Comparison of ENCODE assay signal across 8 cellular contexts in the genomic region with DNA sequence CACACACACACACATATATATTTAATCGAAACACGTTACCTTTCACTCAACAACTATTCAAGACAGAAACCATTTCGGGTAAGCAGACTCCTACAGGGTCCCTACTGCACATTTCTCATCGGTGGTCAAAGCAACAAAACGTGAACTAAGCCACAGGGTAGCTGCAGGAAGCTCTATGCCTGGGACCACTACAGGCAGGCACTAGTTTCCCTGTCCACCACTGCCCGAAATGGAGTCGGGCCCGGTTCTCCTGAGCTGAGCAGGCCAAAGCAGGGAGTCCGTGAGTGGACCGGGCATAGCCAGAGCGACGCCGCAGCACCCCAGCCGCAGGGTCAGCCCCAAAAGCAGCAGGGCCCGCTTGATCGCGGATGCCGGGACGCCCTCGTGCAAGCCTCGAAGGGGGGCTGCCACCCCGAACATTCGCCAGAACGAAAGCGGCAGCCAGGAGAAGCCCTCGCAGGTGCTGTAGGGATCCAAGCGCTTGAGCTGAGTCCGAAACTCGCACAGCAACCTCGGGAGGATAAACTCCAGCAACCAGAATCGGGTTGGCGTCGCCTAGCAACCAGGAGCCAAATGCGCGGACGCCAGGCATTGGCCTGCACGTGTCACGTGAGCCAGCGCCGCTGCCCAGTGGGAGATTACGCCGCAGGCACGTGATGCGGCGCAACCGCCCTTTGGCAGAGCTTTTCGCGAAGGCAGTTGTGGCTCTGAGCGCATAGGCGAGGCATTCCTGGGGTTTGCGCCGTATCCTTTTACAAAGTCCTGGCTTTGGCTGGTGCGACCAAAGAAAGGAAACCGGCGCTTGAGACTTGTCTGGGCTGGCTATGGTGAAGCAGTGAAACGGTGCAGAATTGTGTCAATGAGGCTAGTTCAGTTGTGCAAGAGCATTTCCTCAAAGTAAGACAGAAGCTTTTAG. TPM values are rescaled to one million over a fixed set of nuclear protein-coding genes. Genes with fewer than 3 reads are reported as not detected.
DNase-seq lines count a peak whose midpoint lies in the region; ATAC-seq, FAIRE-seq and TF ChIP-seq lines count a peak whose summit lies in the region.

No MANE protein-coding gene starts in this region.

- H3F3A ChIP-seq in DOHH2 (ENCODE audit: control insufficient read depth, insufficient read depth), result no peaks in the 10 kb centered on the region

- peak overlapping the region; percentile 9 for H3K27ac Mint-ChIP-seq in activated naive CD4-positive, alpha-beta T cell treated with anti-CD3 and anti-CD28 coated beads, Interleukin-2, amount 10 ng/mL, durations not matched to agents 7 days and 5 days

- FAIRE-seq in frontal cortex (lab: Jason Lieb, UNC), result peak; percentile 6

- H3K27me3 ChIP-seq in DOHH2 (ENCODE audit: control insufficient read depth, low read length), result peaks cover 12% of the 10 kb centered on the region
- no peaks in the 10 kb centered on the region; the same call in 1 of the 2 replicates for H3K27me3 ChIP-seq in MG63
- no peaks in the 10 kb centered on the region for H3K27me3 ChIP-seq in neuron (ENCODE audit: insufficient read depth, low read length)
- H3K27me3 ChIP-seq in stomach, result no peaks in the 10 kb centered on the region

- no peaks in the 10 kb centered on the region for H3K9me3 Mint-ChIP-seq in activated naive CD4-positive, alpha-beta T cell treated with anti-CD3 and anti-CD28 coated beads, Interleukin-2, amount 10 ng/mL, durations not matched to agents 7 days and 5 days

- peaks cover 29% of the 10 kb centered on the region for H3K27me3 Mint-ChIP-seq in activated naive CD4-positive, alpha-beta T cell treated with anti-CD3 and anti-CD28 coated beads, Interleukin-2, amount 10 ng/mL, durations not matched to agents 7 days and 5 days

- no peaks in the 10 kb centered on the region for H3K9me2 ChIP-seq in DOHH2 (replicated peaks; ENCODE audit: control insufficient read depth, low read length)

- DNase-seq in MG63 (peak; percentile 98), SK-N-MC (ENCODE audit: low read depth, low spot score) (peak; percentile 58), frontal cortex (ENCODE audit: low spot score in 2 of 2) (peak; percentile 91 to 97), stomach (peak; percentile 99)
- peak; percentile 97 for DNase-seq in activated naive CD4-positive, alpha-beta T cell treated with anti-CD3 and anti-CD28 coated beads, Interleukin-2, amount 10 ng/mL, durations not matched to agents 7 days and 5 days

- H3K4me3 ChIP-seq in DOHH2 (ENCODE audit: low read length) (peak overlapping the region; percentile 79), MG63 (peak overlapping the region; percentile 80), SK-N-MC (peak overlapping the region; percentile 80), neuron (ENCODE audit: low read length) (peak overlapping the region; percentile 71), stomach (peak overlapping the region; percentile 72 to 88 (median 78))

- H3K4me1 ChIP-seq in DOHH2 (ENCODE audit: control insufficient read depth, low read length), result peaks cover 13% of the 10 kb centered on the region
- H3K4me1 ChIP-seq in neuron (ENCODE audit: insufficient read depth, low read length), result peaks cover 4% of the 10 kb centered on the region
- H3K4me1 ChIP-seq in stomach, result peaks cover 16 to 33% (median 26%) of the 10 kb centered on the region in 4 donors

- H3K27ac ChIP-seq in DOHH2 (ENCODE audit: low read depth, low read length) (no peak overlapping the region), SK-N-MC (no peak overlapping the region), stomach (peak overlapping the region; percentile 86 to 90 (median 89))

- H3K79me2 ChIP-seq in DOHH2 (ENCODE audit: control insufficient read depth, low read length), result no peaks in the 10 kb centered on the region

- peaks cover 4% of the 10 kb centered on the region; the same call in 1 of the 2 replicates for H3K9me3 ChIP-seq in DOHH2 (ENCODE audit: control insufficient read depth, insufficient read depth, low read length)
- no peaks in the 10 kb centered on the region for H3K9me3 ChIP-seq in MG63
- no peaks in the 10 kb centered on the region for H3K9me3 ChIP-seq in SK-N-MC (ENCODE audit: low read depth, low read length)
- no peaks in the 10 kb centered on the region for H3K9me3 ChIP-seq in neuron (ENCODE audit: low read length)
- no peaks in the 10 kb centered on the region for H3K9me3 ChIP-seq in stomach

- TF ChIP-seq EP300 in stomach (IDR thresholded peaks at IDR 0.05), result no peak

- H3K4me1 Mint-ChIP-seq in activated naive CD4-positive, alpha-beta T cell treated with anti-CD3 and anti-CD28 coated beads, Interleukin-2, amount 10 ng/mL, durations not matched to agents 7 days and 5 days, result peaks cover 17% of the 10 kb centered on the region

- H2AFZ ChIP-seq in neuron (ENCODE audit: low read depth, low read length), result peak overlapping the region; percentile 79

- CTCF ChIA-PET in activated naive CD4-positive, alpha-beta T cell treated with anti-CD3 and anti-CD28 coated beads, Interleukin-2, amount 10 ng/mL, durations not matched to agents 7 days and 5 days (lab: Charles Lee), result interaction anchor here (0.6 to 1.7 kb wide), 3 partner anchors 11 to 100 kb away, joined by 3 to 5 read pairs (median 3); no protein-coding TSS in a partner anchor

- WGBS in stomach, 5 donors, result 1 to 2% (median 2%) methylated on average over 40 to 56 of the region's 56 CpGs

- H3K4me2 ChIP-seq in DOHH2 (ENCODE audit: low read length), result peak overlapping the region; percentile 93

- H4K20me1 ChIP-seq in DOHH2 (ENCODE audit: control insufficient read depth, insufficient read depth, low read depth, low read length), result no peaks in the 10 kb centered on the region

- TF ChIP-seq POLR2A in stomach (IDR thresholded peaks at IDR 0.05), result no peak

- intact Hi-C loops in stomach (cut with DNase I; ENCODE audit: low total_unique reads), result no loop called here

- peak overlapping the region; percentile 41 for H3K9ac ChIP-seq in SK-N-MC (ENCODE audit: insufficient read length)

- H3K36me3 Mint-ChIP-seq in activated naive CD4-positive, alpha-beta T cell treated with anti-CD3 and anti-CD28 coated beads, Interleukin-2, amount 10 ng/mL, durations not matched to agents 7 days and 5 days, result no peaks in the 10 kb centered on the region

- TF ChIP-seq CTCF in DOHH2 (IDR thresholded peaks at IDR 0.05; ENCODE audit: low read depth, low read length, poor library complexity, severe bottlenecking), result no peak
- peak in 1 of 7 experiments; percentile 8 for TF ChIP-seq CTCF in stomach (IDR thresholded peaks at IDR 0.05)

- no peaks in the 10 kb centered on the region for H3K36me3 ChIP-seq in DOHH2 (ENCODE audit: control insufficient read depth, low read length)
- H3K36me3 ChIP-seq in MG63, result no peaks in the 10 kb centered on the region
- H3K36me3 ChIP-seq in SK-N-MC (ENCODE audit: insufficient read depth, low read length), result no peaks in the 10 kb centered on the region
- H3K36me3 ChIP-seq in neuron (ENCODE audit: insufficient read depth, low read length), result no peaks in the 10 kb centered on the region
- no peaks in the 10 kb centered on the region for H3K36me3 ChIP-seq in stomach

- H3K4me3 Mint-ChIP-seq in activated naive CD4-positive, alpha-beta T cell treated with anti-CD3 and anti-CD28 coated beads, Interleukin-2, amount 10 ng/mL, durations not matched to agents 7 days and 5 days, result peak overlapping the region; percentile 50

- ATAC-seq in GM21825 (IDR thresholded peaks at IDR 0.05; ENCODE audit: unreplicated experiment), result peak; percentile 93

RNA-seq across cellular contexts. Expression of a gene that starts 13.9 kb away (rescaled TPM):
- 1.8 and 7.6 TPM in 2 replicates for total RNA-seq in MG63 (2014; rRNA removed; shearing (Covaris generic); ENCODE audit: low replicate concordance)
- total RNA-seq in frontal cortex (11.8 TPM), stomach (100 to 1,000 TPM in 1 of 5 donors, 10 to 100 TPM in 4; 12.7 to 261 (median 42.8) TPM)
- 1 to 10 TPM; 3.1 to 5.0 (median 4.1) TPM for polyA plus RNA-seq in stomach

RNA-seq across cellular contexts. Expression of a gene that starts 18.5 kb away (rescaled TPM):
- total RNA-seq in MG63 (2014; rRNA removed; shearing (Covaris generic); ENCODE audit: low replicate concordance), result 0.84 and 1.1 TPM in 2 replicates
- 0.82 TPM for total RNA-seq in frontal cortex
- 1 to 10 TPM in 2 of 5 donors, under 1 TPM in 1, not detected in 2; 0.14 to 9.8 (median 4.6) TPM for total RNA-seq in stomach
- under 1 TPM; 0.35 to 0.56 (median 0.46) TPM for polyA plus RNA-seq in stomach

Comparison
In these comparisons a context has a peak if more than half of its experiments do, and no peak if none do; other contexts are left out.
1. H3K27ac ChIP-seq: peak in stomach (5 of 5); none in DOHH2 (single experiment) and SK-N-MC (single experiment).
2. Peak in every context shown above with its lines, with median percentiles within 50 percentile points of each other: H3K4me3 ChIP-seq and DNase-seq.